Comparison of ENCODE assay signal across 2 cellular contexts in the genomic region with DNA sequence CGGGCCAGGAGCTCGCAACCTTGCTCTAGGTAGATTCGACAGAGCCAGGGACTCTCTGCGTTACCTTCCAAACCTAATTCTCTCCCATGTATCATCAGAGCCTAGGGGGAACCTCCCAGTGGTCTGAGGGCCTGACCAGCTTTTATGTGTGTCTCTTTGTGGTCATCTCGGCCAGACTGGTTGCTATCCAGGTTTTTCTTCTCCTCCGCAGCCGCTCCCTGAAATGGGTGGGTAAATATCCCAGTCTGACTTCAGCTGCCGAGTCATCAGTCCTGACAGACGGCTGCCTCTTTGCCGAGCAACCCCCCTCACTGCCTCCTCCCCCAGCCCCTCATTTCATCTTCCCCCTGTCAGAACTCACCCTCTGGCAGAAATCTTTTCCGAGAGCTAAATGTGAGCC.
TF ChIP-seq lines count a peak whose summit lies in the region.

No MANE protein-coding gene starts in this region.

TF ChIP-seq in GM23338, 12 proteins besides CTCF, POLR2A, EP300 and RAD21 (continued from another document):
- TF ChIP-seq, protein P1, sequence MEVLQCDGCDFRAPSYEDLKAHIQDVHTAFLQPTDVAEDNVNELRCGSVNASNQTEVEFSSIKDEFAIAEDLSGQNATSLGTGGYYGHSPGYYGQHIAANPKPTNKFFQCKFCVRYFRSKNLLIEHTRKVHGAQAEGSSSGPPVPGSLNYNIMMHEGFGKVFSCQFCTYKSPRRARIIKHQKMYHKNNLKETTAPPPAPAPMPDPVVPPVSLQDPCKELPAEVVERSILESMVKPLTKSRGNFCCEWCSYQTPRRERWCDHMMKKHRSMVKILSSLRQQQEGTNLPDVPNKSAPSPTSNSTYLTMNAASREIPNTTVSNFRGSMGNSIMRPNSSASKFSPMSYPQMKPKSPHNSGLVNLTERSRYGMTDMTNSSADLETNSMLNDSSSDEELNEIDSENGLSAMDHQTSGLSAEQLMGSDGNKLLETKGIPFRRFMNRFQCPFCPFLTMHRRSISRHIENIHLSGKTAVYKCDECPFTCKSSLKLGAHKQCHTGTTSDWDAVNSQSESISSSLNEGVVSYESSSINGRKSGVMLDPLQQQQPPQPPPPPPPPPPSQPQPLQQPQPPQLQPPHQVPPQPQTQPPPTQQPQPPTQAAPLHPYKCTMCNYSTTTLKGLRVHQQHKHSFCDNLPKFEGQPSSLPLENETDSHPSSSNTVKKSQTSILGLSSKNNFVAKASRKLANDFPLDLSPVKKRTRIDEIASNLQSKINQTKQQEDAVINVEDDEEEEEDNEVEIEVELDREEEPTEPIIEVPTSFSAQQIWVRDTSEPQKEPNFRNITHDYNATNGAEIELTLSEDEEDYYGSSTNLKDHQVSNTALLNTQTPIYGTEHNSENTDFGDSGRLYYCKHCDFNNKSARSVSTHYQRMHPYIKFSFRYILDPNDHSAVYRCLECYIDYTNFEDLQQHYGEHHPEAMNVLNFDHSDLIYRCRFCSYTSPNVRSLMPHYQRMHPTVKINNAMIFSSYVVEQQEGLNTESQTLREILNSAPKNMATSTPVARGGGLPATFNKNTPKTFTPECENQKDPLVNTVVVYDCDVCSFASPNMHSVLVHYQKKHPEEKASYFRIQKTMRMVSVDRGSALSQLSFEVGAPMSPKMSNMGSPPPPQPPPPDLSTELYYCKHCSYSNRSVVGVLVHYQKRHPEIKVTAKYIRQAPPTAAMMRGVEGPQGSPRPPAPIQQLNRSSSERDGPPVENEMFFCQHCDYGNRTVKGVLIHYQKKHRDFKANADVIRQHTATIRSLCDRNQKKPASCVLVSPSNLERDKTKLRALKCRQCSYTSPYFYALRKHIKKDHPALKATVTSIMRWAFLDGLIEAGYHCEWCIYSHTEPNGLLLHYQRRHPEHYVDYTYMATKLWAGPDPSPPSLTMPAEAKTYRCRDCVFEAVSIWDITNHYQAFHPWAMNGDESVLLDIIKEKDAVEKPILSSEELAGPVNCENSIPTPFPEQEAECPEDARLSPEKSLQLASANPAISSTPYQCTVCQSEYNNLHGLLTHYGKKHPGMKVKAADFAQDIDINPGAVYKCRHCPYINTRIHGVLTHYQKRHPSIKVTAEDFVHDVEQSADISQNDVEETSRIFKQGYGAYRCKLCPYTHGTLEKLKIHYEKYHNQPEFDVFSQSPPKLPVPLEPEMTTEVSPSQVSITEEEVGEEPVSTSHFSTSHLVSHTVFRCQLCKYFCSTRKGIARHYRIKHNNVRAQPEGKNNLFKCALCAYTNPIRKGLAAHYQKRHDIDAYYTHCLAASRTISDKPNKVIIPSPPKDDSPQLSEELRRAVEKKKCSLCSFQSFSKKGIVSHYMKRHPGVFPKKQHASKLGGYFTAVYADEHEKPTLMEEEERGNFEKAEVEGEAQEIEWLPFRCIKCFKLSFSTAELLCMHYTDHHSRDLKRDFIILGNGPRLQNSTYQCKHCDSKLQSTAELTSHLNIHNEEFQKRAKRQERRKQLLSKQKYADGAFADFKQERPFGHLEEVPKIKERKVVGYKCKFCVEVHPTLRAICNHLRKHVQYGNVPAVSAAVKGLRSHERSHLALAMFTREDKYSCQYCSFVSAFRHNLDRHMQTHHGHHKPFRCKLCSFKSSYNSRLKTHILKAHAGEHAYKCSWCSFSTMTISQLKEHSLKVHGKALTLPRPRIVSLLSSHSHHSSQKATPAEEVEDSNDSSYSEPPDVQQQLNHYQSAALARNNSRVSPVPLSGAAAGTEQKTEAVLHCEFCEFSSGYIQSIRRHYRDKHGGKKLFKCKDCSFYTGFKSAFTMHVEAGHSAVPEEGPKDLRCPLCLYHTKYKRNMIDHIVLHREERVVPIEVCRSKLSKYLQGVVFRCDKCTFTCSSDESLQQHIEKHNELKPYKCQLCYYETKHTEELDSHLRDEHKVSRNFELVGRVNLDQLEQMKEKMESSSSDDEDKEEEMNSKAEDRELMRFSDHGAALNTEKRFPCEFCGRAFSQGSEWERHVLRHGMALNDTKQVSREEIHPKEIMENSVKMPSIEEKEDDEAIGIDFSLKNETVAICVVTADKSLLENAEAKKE (CRISPR knock-in tag; IDR thresholded peaks at IDR 0.05): no peak
- TF ChIP-seq NANOG (IDR thresholded peaks at IDR 0.05; ENCODE audit: borderline replicate concordance): no peak
- TF ChIP-seq POLR2AphosphoS5 (IDR thresholded peaks at IDR 0.05; ENCODE audit: low read depth): no peak
- no peak for TF ChIP-seq JUNB (IDR thresholded peaks at IDR 0.05; ENCODE audit: unreplicated experiment)
- TF ChIP-seq, protein P2, sequence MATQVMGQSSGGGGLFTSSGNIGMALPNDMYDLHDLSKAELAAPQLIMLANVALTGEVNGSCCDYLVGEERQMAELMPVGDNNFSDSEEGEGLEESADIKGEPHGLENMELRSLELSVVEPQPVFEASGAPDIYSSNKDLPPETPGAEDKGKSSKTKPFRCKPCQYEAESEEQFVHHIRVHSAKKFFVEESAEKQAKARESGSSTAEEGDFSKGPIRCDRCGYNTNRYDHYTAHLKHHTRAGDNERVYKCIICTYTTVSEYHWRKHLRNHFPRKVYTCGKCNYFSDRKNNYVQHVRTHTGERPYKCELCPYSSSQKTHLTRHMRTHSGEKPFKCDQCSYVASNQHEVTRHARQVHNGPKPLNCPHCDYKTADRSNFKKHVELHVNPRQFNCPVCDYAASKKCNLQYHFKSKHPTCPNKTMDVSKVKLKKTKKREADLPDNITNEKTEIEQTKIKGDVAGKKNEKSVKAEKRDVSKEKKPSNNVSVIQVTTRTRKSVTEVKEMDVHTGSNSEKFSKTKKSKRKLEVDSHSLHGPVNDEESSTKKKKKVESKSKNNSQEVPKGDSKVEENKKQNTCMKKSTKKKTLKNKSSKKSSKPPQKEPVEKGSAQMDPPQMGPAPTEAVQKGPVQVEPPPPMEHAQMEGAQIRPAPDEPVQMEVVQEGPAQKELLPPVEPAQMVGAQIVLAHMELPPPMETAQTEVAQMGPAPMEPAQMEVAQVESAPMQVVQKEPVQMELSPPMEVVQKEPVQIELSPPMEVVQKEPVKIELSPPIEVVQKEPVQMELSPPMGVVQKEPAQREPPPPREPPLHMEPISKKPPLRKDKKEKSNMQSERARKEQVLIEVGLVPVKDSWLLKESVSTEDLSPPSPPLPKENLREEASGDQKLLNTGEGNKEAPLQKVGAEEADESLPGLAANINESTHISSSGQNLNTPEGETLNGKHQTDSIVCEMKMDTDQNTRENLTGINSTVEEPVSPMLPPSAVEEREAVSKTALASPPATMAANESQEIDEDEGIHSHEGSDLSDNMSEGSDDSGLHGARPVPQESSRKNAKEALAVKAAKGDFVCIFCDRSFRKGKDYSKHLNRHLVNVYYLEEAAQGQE (IDR thresholded peaks at IDR 0.05; ENCODE audit: unreplicated experiment): no peak

TF ChIP-seq in neural cell, 6 proteins besides CTCF, POLR2A, EP300 and RAD21 (continued from another document):
- TF ChIP-seq, protein P2 (IDR thresholded peaks at IDR 0.05; ENCODE audit: borderline replicate concordance): no peak
- no peak for TF ChIP-seq TAF1 (IDR thresholded peaks at IDR 0.05; ENCODE audit: low read depth)
